ENCODE assay signal across 9 cellular contexts in genomic region chr17:78883533-78884131, GRCh38. TPM values are rescaled to one million over a fixed set of nuclear protein-coding genes. Genes with fewer than 3 reads are reported as not detected.
DNase-seq lines count a peak whose midpoint lies in the region; ATAC-seq, FAIRE-seq and TF ChIP-seq lines count a peak whose summit lies in the region.
"Had no signal": no experiment of that assay in that cellular context is flagged by ENCODE, and none has a peak within 500 bp of the region (broad histone marks: within the 10 kb centered on the region; RNA-seq: fewer than 3 reads in every experiment).

No MANE protein-coding gene starts in this region.

- POLR2A ChIA-PET in endothelial cell of umbilical vein (lab: Charles Lee): interaction anchor here (1.2 kb wide), 1 partner anchor 50 kb away, joined by 4 read pairs; no protein-coding TSS in a partner anchor

- no peaks in the 10 kb centered on the region for H3K9me1 ChIP-seq in endothelial cell of umbilical vein (replicated peaks; ENCODE audit: control insufficient read depth, extremely low read depth, insufficient read depth, low read length)

- H3K36me3 Mint-ChIP-seq in activated naive CD8-positive, alpha-beta T cell: no peaks in the 10 kb centered on the region
- H3K36me3 Mint-ChIP-seq in activated naive CD8-positive, alpha-beta T cell treated with anti-CD3 and anti-CD28 coated beads, Interleukin-2, amount 50 U/mL, for 24 hours (ENCODE audit: low read depth): no peaks in the 10 kb centered on the region
- no peaks in the 10 kb centered on the region for H3K36me3 Mint-ChIP-seq in activated naive CD4-positive, alpha-beta T cell treated with anti-CD3 and anti-CD28 coated beads, Interleukin-2, amount 10 ng/mL, durations not matched to agents 7 days and 5 days

- H3K27ac Mint-ChIP-seq in activated naive CD8-positive, alpha-beta T cell: peak overlapping the region; percentile 86
- H3K27ac Mint-ChIP-seq in activated naive CD8-positive, alpha-beta T cell treated with anti-CD3 and anti-CD28 coated beads, Interleukin-2, amount 50 U/mL, for 24 hours: no peak overlapping the region
- no peak overlapping the region for H3K27ac Mint-ChIP-seq in activated naive CD4-positive, alpha-beta T cell treated with anti-CD3 and anti-CD28 coated beads, Interleukin-2, amount 10 ng/mL, durations not matched to agents 7 days and 5 days

- H3K4me1 Mint-ChIP-seq in activated naive CD8-positive, alpha-beta T cell (ENCODE audit: low read depth): peaks cover 25% of the 10 kb centered on the region
- H3K4me1 Mint-ChIP-seq in activated naive CD8-positive, alpha-beta T cell treated with anti-CD3 and anti-CD28 coated beads, Interleukin-2, amount 50 U/mL, for 24 hours: peaks cover 25% of the 10 kb centered on the region
- H3K4me1 Mint-ChIP-seq in activated naive CD4-positive, alpha-beta T cell treated with anti-CD3 and anti-CD28 coated beads, Interleukin-2, amount 10 ng/mL, durations not matched to agents 7 days and 5 days: peaks cover 30% of the 10 kb centered on the region

- dilution Hi-C loops in endothelial cell of umbilical vein (cut with MboI; ENCODE audit: extremely low pct_ligation_motif_present, low sequenced_read_pairs): no loop called here

- H3K4me2 ChIP-seq in endothelial cell of umbilical vein (ENCODE audit: insufficient read depth, low read length): peak overlapping the region; percentile 10

- H2AFZ ChIP-seq in endothelial cell of umbilical vein (ENCODE audit: low read depth, low read length): no peak overlapping the region

- H3K27me3 Mint-ChIP-seq in activated naive CD8-positive, alpha-beta T cell: no peaks in the 10 kb centered on the region
- peaks cover 2% of the 10 kb centered on the region for H3K27me3 Mint-ChIP-seq in activated naive CD8-positive, alpha-beta T cell treated with anti-CD3 and anti-CD28 coated beads, Interleukin-2, amount 50 U/mL, for 24 hours
- H3K27me3 Mint-ChIP-seq in activated naive CD4-positive, alpha-beta T cell treated with anti-CD3 and anti-CD28 coated beads, Interleukin-2, amount 10 ng/mL, durations not matched to agents 7 days and 5 days: peaks cover 81% of the 10 kb centered on the region

- DNase-seq in activated naive CD8-positive, alpha-beta T cell treated with anti-CD3 and anti-CD28 coated beads, Interleukin-2, amount 50 U/mL, for 24 hours: no peak
- peak; percentile 97 for DNase-seq in RPMI7951 (ENCODE audit: low read depth)
- peak; percentile 97 for DNase-seq in endothelial cell of umbilical vein (ENCODE audit: low read depth, low spot score)
- peak; percentile 95 for DNase-seq in medulla oblongata (ENCODE audit: extremely low spot score)
- DNase-seq in activated naive CD4-positive, alpha-beta T cell treated with anti-CD3 and anti-CD28 coated beads, Interleukin-2, amount 10 ng/mL, durations not matched to agents 7 days and 5 days: no peak
- DNase-seq: activated T-cell treated with anti-CD3 and anti-CD28 coated beads, Interleukin-2, amount 50 U/mL, for 4 hours had no signal

- peak overlapping the region; percentile 49 for H3K9ac ChIP-seq in endothelial cell of umbilical vein (replicated peaks; ENCODE audit: extremely low read depth, insufficient read depth, low read length)

- BruUV-seq in endothelial cell of umbilical vein (replicated peaks; lab: Mats Ljungman, UMichigan): no TSS peak

- no peak overlapping the region for H3K4me3 ChIP-seq in endothelial cell of umbilical vein (replicated peaks in 1 of 3; ENCODE audit: insufficient read depth in 1 of 3, low read depth in 1 of 3, low read length in 3 of 3)

- H3K9me3 Mint-ChIP-seq in activated naive CD8-positive, alpha-beta T cell (ENCODE audit: low read depth): no peaks in the 10 kb centered on the region
- H3K9me3 Mint-ChIP-seq in activated naive CD8-positive, alpha-beta T cell treated with anti-CD3 and anti-CD28 coated beads, Interleukin-2, amount 50 U/mL, for 24 hours: no peaks in the 10 kb centered on the region
- H3K9me3 Mint-ChIP-seq in activated naive CD4-positive, alpha-beta T cell treated with anti-CD3 and anti-CD28 coated beads, Interleukin-2, amount 10 ng/mL, durations not matched to agents 7 days and 5 days: no peaks in the 10 kb centered on the region
- H3K9me3 Mint-ChIP-seq: activated T-cell treated with anti-CD3 and anti-CD28 coated beads, Interleukin-2, amount 50 U/mL, for 4 hours had no signal

- H3K27ac ChIP-seq in endothelial cell of umbilical vein (ENCODE audit: insufficient read depth, low read depth, low read length) (peak overlapping the region; percentile 85), temporal lobe (ENCODE audit: low read depth, low read length) (peak overlapping the region; percentile 100)

- H4K20me1 ChIP-seq in endothelial cell of umbilical vein (replicated peaks; ENCODE audit: control insufficient read depth, extremely low read depth, insufficient read depth, low read length): no peaks in the 10 kb centered on the region

- H3K9me3 ChIP-seq in endothelial cell of umbilical vein (replicated peaks; ENCODE audit: control insufficient read depth, insufficient read depth, low read length): no peaks in the 10 kb centered on the region

- intact Hi-C loops in endothelial cell of umbilical vein (cut with micrococcal nuclease): loop anchor here (1.0 to 2.0 kb wide), 6 partner anchors 10 to 88 kb away; partner anchors contain the start of genes TIMP2 and USP36

- H3K36me3 ChIP-seq in endothelial cell of umbilical vein (ENCODE audit: control insufficient read depth in 2 of 2, extremely low read depth in 1 of 2, insufficient read depth in 2 of 2, low read length in 2 of 2): peaks cover 0 to 2% of the 10 kb centered on the region in 2 experiments

- TF ChIP-seq CTCF in endothelial cell of umbilical vein (IDR thresholded peaks at IDR 0.05; ENCODE audit: extremely low read depth in 1 of 2, insufficient read depth in 1 of 2, low read depth in 1 of 2, low read length in 2 of 2): no peak

- H3K4me1 ChIP-seq in endothelial cell of umbilical vein (ENCODE audit: control insufficient read depth, extremely low read depth, insufficient read depth, low read length): peaks cover 42% of the 10 kb centered on the region

- ATAC-seq in activated naive CD8-positive, alpha-beta T cell treated with anti-CD3 and anti-CD28 coated beads, Interleukin-2, amount 50 U/mL, for 24 hours: no peak
- ATAC-seq in HG03469 (IDR thresholded peaks at IDR 0.05; ENCODE audit: unreplicated experiment): no peak

- H3K4me3 Mint-ChIP-seq in activated naive CD8-positive, alpha-beta T cell: no peak overlapping the region
- H3K4me3 Mint-ChIP-seq in activated naive CD8-positive, alpha-beta T cell treated with anti-CD3 and anti-CD28 coated beads, Interleukin-2, amount 50 U/mL, for 24 hours: no peak overlapping the region
- H3K4me3 Mint-ChIP-seq in activated naive CD4-positive, alpha-beta T cell treated with anti-CD3 and anti-CD28 coated beads, Interleukin-2, amount 10 ng/mL, durations not matched to agents 7 days and 5 days: no peak overlapping the region
- H3K4me3 Mint-ChIP-seq: activated T-cell treated with anti-CD3 and anti-CD28 coated beads, Interleukin-2, amount 50 U/mL, for 4 hours had no signal

- FAIRE-seq in endothelial cell of umbilical vein (lab: Jason Lieb, UNC): peak; percentile 99

- TF ChIP-seq POLR2A in endothelial cell of umbilical vein (IDR thresholded peaks at IDR 0.05; ENCODE audit: low read depth, low read length): no peak

- CTCF ChIA-PET in endothelial cell of umbilical vein (lab: Charles Lee): interaction anchor here (0.9 to 4.0 kb wide), 10 partner anchors 10 to 108 kb away, joined by 3 to 41 read pairs (median 6); no protein-coding TSS in a partner anchor
- CTCF ChIA-PET in activated naive CD4-positive, alpha-beta T cell treated with anti-CD3 and anti-CD28 coated beads, Interleukin-2, amount 10 ng/mL, durations not matched to agents 7 days and 5 days (lab: Charles Lee): interaction anchor here (0.8 kb wide), 1 partner anchor 88 kb away, joined by 4 read pairs; no protein-coding TSS in a partner anchor

- no peaks in the 10 kb centered on the region for H3K27me3 ChIP-seq in endothelial cell of umbilical vein (ENCODE audit: control insufficient read depth in 2 of 2, insufficient read depth in 2 of 2, low read length in 2 of 2)

- H3K79me2 ChIP-seq in endothelial cell of umbilical vein (ENCODE audit: control insufficient read depth, insufficient read depth, low read length): peaks cover 26% of the 10 kb centered on the region

RNA-seq across cellular contexts. Expression of gene CEP295NL, which starts 19.4 kb away (rescaled TPM):
- total RNA-seq in RPMI7951 (2014; rRNA removed; shearing (Covaris generic)): 0.49 TPM in 1 of 2 replicates, not detected in the other
- 3.6 and 8.3 TPM in 2 replicates for total RNA-seq in endothelial cell of umbilical vein
- polyA plus RNA-seq in endothelial cell of umbilical vein: 0.10 and 0.13 TPM in 2 replicates
- 0.04 and 0.06 TPM in 2 replicates for polyA plus RNA-seq in endothelial cell of umbilical vein (2011; cell fraction: cytosol; rRNA removed)
- 2.2 and 2.6 TPM in 2 replicates for polyA plus RNA-seq in endothelial cell of umbilical vein (2011; cell fraction: nucleus; rRNA removed)
- 0.38 and 0.40 TPM in 2 replicates for polyA plus RNA-seq in endothelial cell of umbilical vein (2012)
- 2.8 and 4.8 TPM in 2 replicates for polyA minus RNA-seq in endothelial cell of umbilical vein
- polyA minus RNA-seq in endothelial cell of umbilical vein (2011; cell fraction: cytosol; rRNA and poly(A)+ RNA removed): not detected
- 5.3 and 16.9 TPM in 2 replicates for polyA minus RNA-seq in endothelial cell of umbilical vein (2011; cell fraction: nucleus; rRNA and poly(A)+ RNA removed)
- total RNA-seq in temporal lobe: 1.7 TPM
- total RNA-seq: activated T-cell treated with anti-CD3 and anti-CD28 coated beads, Interleukin-2, amount 50 U/mL, for 4 hours had no signal

RNA-seq across cellular contexts. Expression of gene TIMP2, which starts 41.6 kb away (rescaled TPM):
- total RNA-seq in RPMI7951 (2014; rRNA removed; shearing (Covaris generic)): 115 and 147 TPM in 2 replicates
- 280 and 318 TPM in 2 replicates for total RNA-seq in endothelial cell of umbilical vein
- 115 and 138 TPM in 2 replicates for polyA plus RNA-seq in endothelial cell of umbilical vein
- polyA plus RNA-seq in endothelial cell of umbilical vein (2011; cell fraction: cytosol; rRNA removed): 179 and 210 TPM in 2 replicates
- polyA plus RNA-seq in endothelial cell of umbilical vein (2011; cell fraction: nucleus; rRNA removed): 89.1 and 95.1 TPM in 2 replicates
- 330 and 543 TPM in 2 replicates for polyA plus RNA-seq in endothelial cell of umbilical vein (2012)
- 124 and 137 TPM in 2 replicates for polyA minus RNA-seq in endothelial cell of umbilical vein
- 27.8 TPM for polyA minus RNA-seq in endothelial cell of umbilical vein (2011; cell fraction: cytosol; rRNA and poly(A)+ RNA removed)
- polyA minus RNA-seq in endothelial cell of umbilical vein (2011; cell fraction: nucleus; rRNA and poly(A)+ RNA removed): 35.3 and 36.4 TPM in 2 replicates
- 70.6 TPM for total RNA-seq in temporal lobe

RNA-seq across cellular contexts. Expression of gene USP36, which starts 43.0 kb away (rescaled TPM):
- 9.8 and 11.2 TPM in 2 replicates for total RNA-seq in RPMI7951 (2014; rRNA removed; shearing (Covaris generic))
- total RNA-seq in endothelial cell of umbilical vein (46.6 and 49.8 TPM in 2 replicates), temporal lobe (17.9 TPM)
- polyA plus RNA-seq in endothelial cell of umbilical vein: 20.6 and 29.8 TPM in 2 replicates
- 16.2 TPM in 2 replicates for polyA plus RNA-seq in endothelial cell of umbilical vein (2011; cell fraction: cytosol; rRNA removed)
- 99.4 and 100 TPM in 2 replicates for polyA plus RNA-seq in endothelial cell of umbilical vein (2011; cell fraction: nucleus; rRNA removed)
- 37.7 and 49.1 TPM in 2 replicates for polyA plus RNA-seq in endothelial cell of umbilical vein (2012)
- polyA minus RNA-seq in endothelial cell of umbilical vein: 35.2 and 39.6 TPM in 2 replicates
- polyA minus RNA-seq in endothelial cell of umbilical vein (2011; cell fraction: cytosol; rRNA and poly(A)+ RNA removed): 23.9 TPM
- 41.5 and 45.4 TPM in 2 replicates for polyA minus RNA-seq in endothelial cell of umbilical vein (2011; cell fraction: nucleus; rRNA and poly(A)+ RNA removed)

Comparison
In these comparisons a context has a peak if more than half of its experiments do, and no peak if none do; other contexts are left out.
1. DNase-seq: peak in RPMI7951 (single experiment), endothelial cell of umbilical vein (single experiment) and medulla oblongata (single experiment); none in activated naive CD8-positive, alpha-beta T cell treated with anti-CD3 and anti-CD28 coated beads, Interleukin-2, amount 50 U/mL, for 24 hours (single experiment) and activated naive CD4-positive, alpha-beta T cell treated with anti-CD3 and anti-CD28 coated beads, Interleukin-2, amount 10 ng/mL, durations not matched to agents 7 days and 5 days (single experiment).